Comparison of ENCODE assay signal across 8 cellular contexts in genomic region chr18:58117685-58118403, GRCh38.
A peak's percentile ranks its signal among the peaks of the same experiment; 100 is the strongest.
DNase-seq lines count a peak whose midpoint lies in the region; ATAC-seq and TF ChIP-seq lines count a peak whose summit lies in the region.

No MANE protein-coding gene starts in this region.

- peak overlapping the region; percentile 43 for H3K4me3 Mint-ChIP-seq in Calu3 (ENCODE audit: low read depth, unreplicated experiment)
- H3K4me3 Mint-ChIP-seq in naive thymus-derived CD4-positive, alpha-beta T cell: no peak overlapping the region
- H3K4me3 Mint-ChIP-seq in natural killer cell treated with Interleukin-12 subunit alpha and Interleukin-12 subunit beta and Interleukin-15 and Interleukin-18, amount 100 ng/mL, for 72 hours: no peak overlapping the region

- CTCF ChIA-PET in Calu3 (lab: Charles Lee): interaction anchor here (0.8 to 1.3 kb wide), 6 partner anchors 11 to 159 kb away, joined by 3 to 5 read pairs (median 4); partner anchors contain the start of gene NEDD4L
- CTCF ChIA-PET in naive thymus-derived CD4-positive, alpha-beta T cell (lab: Charles Lee): interaction anchor here (1.5 kb wide), 1 partner anchor 74 kb away, joined by 3 read pairs; the partner anchor contains the start of gene NEDD4L

- H3K27me3 Mint-ChIP-seq in Calu3 (ENCODE audit: unreplicated experiment): no peaks in the 10 kb centered on the region
- peaks cover 0 to 14% (median 4%) of the 10 kb centered on the region in 5 donors for H3K27me3 Mint-ChIP-seq in naive thymus-derived CD4-positive, alpha-beta T cell
- peaks cover 0 to 2% of the 10 kb centered on the region in 2 donors for H3K27me3 Mint-ChIP-seq in natural killer cell treated with Interleukin-12 subunit alpha and Interleukin-12 subunit beta and Interleukin-15 and Interleukin-18, amount 100 ng/mL, for 72 hours

- intact Hi-C loops in Calu3 (cut with micrococcal nuclease; ENCODE audit: unreplicated experiment): no loop called here
- intact Hi-C loops in naive thymus-derived CD4-positive, alpha-beta T cell (cut with micrococcal nuclease): no loop called here
- intact Hi-C loops in ascending aorta (cut with DNase I): no loop called here

- H3K36me3 Mint-ChIP-seq in Calu3 (ENCODE audit: insufficient read depth, unreplicated experiment): peaks cover 17% of the 10 kb centered on the region
- H3K36me3 Mint-ChIP-seq in naive thymus-derived CD4-positive, alpha-beta T cell: no peaks in the 10 kb centered on the region
- H3K36me3 Mint-ChIP-seq in natural killer cell treated with Interleukin-12 subunit alpha and Interleukin-12 subunit beta and Interleukin-15 and Interleukin-18, amount 100 ng/mL, for 72 hours: no peaks in the 10 kb centered on the region

- TF ChIP-seq CTCF in Calu3 (IDR thresholded peaks at IDR 0.05; ENCODE audit: unreplicated experiment): no peak
- TF ChIP-seq CTCF in ascending aorta (IDR thresholded peaks at IDR 0.05): no peak

- H3K4me1 Mint-ChIP-seq in Calu3 (ENCODE audit: low read depth, unreplicated experiment): peaks cover 66% of the 10 kb centered on the region
- peaks cover 0 to 9% (median 0%) of the 10 kb centered on the region in 7 donors for H3K4me1 Mint-ChIP-seq in naive thymus-derived CD4-positive, alpha-beta T cell
- peaks cover 7% of the 10 kb centered on the region in 2 donors for H3K4me1 Mint-ChIP-seq in natural killer cell treated with Interleukin-12 subunit alpha and Interleukin-12 subunit beta and Interleukin-15 and Interleukin-18, amount 100 ng/mL, for 72 hours (ENCODE audit: low read depth in 2 of 2)

- TSS peak; percentile 86 for BruUV-seq in Calu3 (replicated peaks; lab: Mats Ljungman, UMichigan)

- H3K27ac Mint-ChIP-seq in Calu3 (ENCODE audit: unreplicated experiment): peak overlapping the region; percentile 96
- no peak overlapping the region for H3K27ac Mint-ChIP-seq in naive thymus-derived CD4-positive, alpha-beta T cell
- H3K27ac Mint-ChIP-seq in natural killer cell treated with Interleukin-12 subunit alpha and Interleukin-12 subunit beta and Interleukin-15 and Interleukin-18, amount 100 ng/mL, for 72 hours: no peak overlapping the region

- ATAC-seq in naive thymus-derived CD4-positive, alpha-beta T cell: peak; percentile 41
- ATAC-seq in natural killer cell treated with Interleukin-12 subunit alpha and Interleukin-12 subunit beta and Interleukin-15 and Interleukin-18, amount 100 ng/mL, for 72 hours: no peak

- no peaks in the 10 kb centered on the region for H3K36me3 ChIP-seq in naive thymus-derived CD4-positive, alpha-beta T cell (ENCODE audit: control insufficient read depth in 2 of 3, insufficient read depth in 3 of 3, low read length in 3 of 3)
- H3K36me3 ChIP-seq in ascending aorta: no peaks in the 10 kb centered on the region

- H3K27me3 ChIP-seq in naive thymus-derived CD4-positive, alpha-beta T cell (ENCODE audit: control insufficient read depth in 2 of 2, insufficient read depth in 2 of 2, low read length in 2 of 2): no peaks in the 10 kb centered on the region
- H3K27me3 ChIP-seq in ascending aorta: no peaks in the 10 kb centered on the region

- no peaks in the 10 kb centered on the region for H3K9me3 ChIP-seq in naive thymus-derived CD4-positive, alpha-beta T cell (ENCODE audit: control insufficient read depth in 2 of 3, low read length in 3 of 3)
- H3K9me3 ChIP-seq in ascending aorta: no peaks in the 10 kb centered on the region

- no peaks in the 10 kb centered on the region for H3K9me3 Mint-ChIP-seq in Calu3 (ENCODE audit: low read depth, unreplicated experiment)
- H3K9me3 Mint-ChIP-seq in naive thymus-derived CD4-positive, alpha-beta T cell: no peaks in the 10 kb centered on the region
- H3K9me3 Mint-ChIP-seq in natural killer cell treated with Interleukin-12 subunit alpha and Interleukin-12 subunit beta and Interleukin-15 and Interleukin-18, amount 100 ng/mL, for 72 hours: no peaks in the 10 kb centered on the region

- POLR2A ChIA-PET in naive thymus-derived CD4-positive, alpha-beta T cell (lab: Charles Lee): no interaction called here

- no peak overlapping the region for H3K27ac ChIP-seq in naive thymus-derived CD4-positive, alpha-beta T cell (ENCODE audit: low read depth, low read length)
- no peak overlapping the region for H3K27ac ChIP-seq in ascending aorta

- no peak overlapping the region for H3K4me3 ChIP-seq in naive thymus-derived CD4-positive, alpha-beta T cell (ENCODE audit: low read length)
- H3K4me3 ChIP-seq in ascending aorta: no peak overlapping the region

- DNase-seq in Calu3 (peak; percentile 67), NCI-H2227 (lab: John Stamatoyannopoulos, UW; ENCODE audit: unreplicated experiment) (peak; percentile 39), dermis blood vessel endothelial cell (peak; percentile 78), NCI-H1105 treated with DMSO at 0.1 percent for 48 hours (lab: John Stamatoyannopoulos, UW) (no peak), ascending aorta (ENCODE audit: low spot score in 2 of 2) (no peak)
- no peak for DNase-seq in naive thymus-derived CD4-positive, alpha-beta T cell
- DNase-seq in natural killer cell treated with Interleukin-12 subunit alpha and Interleukin-12 subunit beta and Interleukin-15 and Interleukin-18, amount 100 ng/mL, for 72 hours (ENCODE audit: low spot score): no peak
- no peak for DNase-seq in stimulated activated naive CD4-positive, alpha-beta T cell treated with Interleukin-2 at 50 U/mL for 16 hours (lab: John Stamatoyannopoulos, UW)

- H3K4me1 ChIP-seq in naive thymus-derived CD4-positive, alpha-beta T cell (ENCODE audit: control insufficient read depth in 2 of 2, insufficient read depth in 2 of 2, low read length in 2 of 2): no peaks in the 10 kb centered on the region
- H3K4me1 ChIP-seq in ascending aorta: no peaks in the 10 kb centered on the region

Comparison
In these comparisons a context has a peak if more than half of its experiments do, and no peak if none do; other contexts are left out.
1. DNase-seq: peak in Calu3 (single experiment), NCI-H2227 (single experiment) and dermis blood vessel endothelial cell (single experiment); none in naive thymus-derived CD4-positive, alpha-beta T cell (0 of 9), NCI-H1105 treated with DMSO at 0.1 percent for 48 hours (single experiment), ascending aorta (0 of 2), natural killer cell treated with Interleukin-12 subunit alpha and Interleukin-12 subunit beta and Interleukin-15 and Interleukin-18, amount 100 ng/mL, for 72 hours (single experiment) and stimulated activated naive CD4-positive, alpha-beta T cell treated with Interleukin-2 at 50 U/mL for 16 hours (single experiment).